In the genomic region with DNA sequence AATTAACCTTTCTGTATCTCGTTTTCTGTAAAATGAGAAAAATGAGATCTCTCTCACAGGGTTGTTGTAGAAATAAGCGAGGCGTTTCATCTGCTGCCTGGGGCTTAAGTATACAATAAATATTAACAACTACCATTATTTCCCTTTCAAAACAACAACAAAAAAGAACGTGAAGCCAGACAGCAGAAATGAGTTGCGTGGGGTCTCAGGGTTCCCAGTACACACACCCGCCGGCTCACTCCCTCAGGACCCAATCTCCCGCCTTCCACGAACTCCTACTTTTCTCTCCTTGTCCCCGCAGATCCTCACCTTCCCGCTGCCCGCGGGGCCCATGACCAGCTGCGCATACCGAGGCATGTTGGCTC, we compare ENCODE assay signal across 1 cellular context.
TF ChIP-seq lines count a peak whose summit lies in the region.

No MANE protein-coding gene starts in this region.

TF ChIP-seq in IMR-90, 13 proteins besides CTCF, POLR2A, EP300 and RAD21:
- TF ChIP-seq RCOR1 (IDR thresholded peaks at IDR 0.05; ENCODE audit: insufficient replicate concordance, low read length) (no peak), NFE2L2 (IDR thresholded peaks at IDR 0.05; ENCODE audit: low read depth, low read length) (no peak), MAFK (IDR thresholded peaks at IDR 0.05; ENCODE audit: low read depth, low read length) (no peak), BHLHE40 (IDR thresholded peaks at IDR 0.05; ENCODE audit: low read depth, low read length) (no peak), RFX5 (IDR thresholded peaks at IDR 0.05; ENCODE audit: low read depth, low read length) (no peak), CEBPB (IDR thresholded peaks at IDR 0.05; ENCODE audit: low read depth, low read length) (no peak), SMC3 (IDR thresholded peaks at IDR 0.05; ENCODE audit: low read depth, low read length) (no peak), CHD1 (IDR thresholded peaks at IDR 0.05; ENCODE audit: low read depth, low read length) (no peak), MAZ (IDR thresholded peaks at IDR 0.05; ENCODE audit: borderline replicate concordance, low read depth, low read length) (no peak), MXI1 (IDR thresholded peaks at IDR 0.05; ENCODE audit: borderline replicate concordance, low read depth, low read length) (no peak)
- TF ChIP-seq, protein P1, sequence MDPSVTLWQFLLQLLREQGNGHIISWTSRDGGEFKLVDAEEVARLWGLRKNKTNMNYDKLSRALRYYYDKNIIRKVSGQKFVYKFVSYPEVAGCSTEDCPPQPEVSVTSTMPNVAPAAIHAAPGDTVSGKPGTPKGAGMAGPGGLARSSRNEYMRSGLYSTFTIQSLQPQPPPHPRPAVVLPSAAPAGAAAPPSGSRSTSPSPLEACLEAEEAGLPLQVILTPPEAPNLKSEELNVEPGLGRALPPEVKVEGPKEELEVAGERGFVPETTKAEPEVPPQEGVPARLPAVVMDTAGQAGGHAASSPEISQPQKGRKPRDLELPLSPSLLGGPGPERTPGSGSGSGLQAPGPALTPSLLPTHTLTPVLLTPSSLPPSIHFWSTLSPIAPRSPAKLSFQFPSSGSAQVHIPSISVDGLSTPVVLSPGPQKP (IDR thresholded peaks at IDR 0.05; ENCODE audit: borderline replicate concordance, low read depth, low read length), result no peak
- TF ChIP-seq, protein P2, sequence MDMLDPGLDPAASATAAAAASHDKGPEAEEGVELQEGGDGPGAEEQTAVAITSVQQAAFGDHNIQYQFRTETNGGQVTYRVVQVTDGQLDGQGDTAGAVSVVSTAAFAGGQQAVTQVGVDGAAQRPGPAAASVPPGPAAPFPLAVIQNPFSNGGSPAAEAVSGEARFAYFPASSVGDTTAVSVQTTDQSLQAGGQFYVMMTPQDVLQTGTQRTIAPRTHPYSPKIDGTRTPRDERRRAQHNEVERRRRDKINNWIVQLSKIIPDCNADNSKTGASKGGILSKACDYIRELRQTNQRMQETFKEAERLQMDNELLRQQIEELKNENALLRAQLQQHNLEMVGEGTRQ (IDR thresholded peaks at IDR 0.05; ENCODE audit: low read depth, low read length), result no peak
